8 cellular contexts compared by ENCODE assay signal in genomic region chr5:151068571-151069197, GRCh38.
DNase-seq lines count a peak whose midpoint lies in the region; ATAC-seq and TF ChIP-seq lines count a peak whose summit lies in the region.

No MANE protein-coding gene starts in this region.

- no peak for TF ChIP-seq POLR2A in erythroblast (IDR thresholded peaks at IDR 0.05; ENCODE audit: low read length)

- peak overlapping the region; percentile 85 for H3K27ac ChIP-seq in parathyroid adenoma

- peaks cover 2% of the 10 kb centered on the region for H3K36me3 Mint-ChIP-seq in activated naive CD8-positive, alpha-beta T cell

- TF ChIP-seq CTCF in AG10803 (conservative IDR thresholded peaks at IDR 0.05; ENCODE audit: low read length), result no peak
- no peak for TF ChIP-seq CTCF in parathyroid adenoma (IDR thresholded peaks at IDR 0.05)

- peaks cover 84% of the 10 kb centered on the region for H3K4me1 Mint-ChIP-seq in activated naive CD8-positive, alpha-beta T cell (ENCODE audit: low read depth)

- H2AFZ ChIP-seq in parathyroid adenoma, result peak overlapping the region; percentile 20

- DNase-seq in AG10803 (ENCODE audit: low read depth), result peak; percentile 38
- DNase-seq in RKO (ENCODE audit: low spot score), result no peak
- no peak for DNase-seq in D341Med (ENCODE audit: low spot score)
- DNase-seq in erythroblast (lab: John Stamatoyannopoulos, UW), result no peak

- H3K4me3 ChIP-seq in AG10803 (ENCODE audit: low read length) (no peak overlapping the region), parathyroid adenoma (ENCODE audit: low read depth, low read length) (no peak overlapping the region)

- H3K27me3 Mint-ChIP-seq in activated naive CD8-positive, alpha-beta T cell, result no peaks in the 10 kb centered on the region

- no peaks in the 10 kb centered on the region for H3K27me3 ChIP-seq in parathyroid adenoma (ENCODE audit: control insufficient read depth, insufficient read depth, low read length)

- peaks cover 69% of the 10 kb centered on the region for H3K79me2 ChIP-seq in parathyroid adenoma

- peak; percentile 72 for ATAC-seq in GM18907 (IDR thresholded peaks at IDR 0.05; ENCODE audit: unreplicated experiment)
- peak; percentile 43 for ATAC-seq in HG03097 (IDR thresholded peaks at IDR 0.05; ENCODE audit: low FRiP score, unreplicated experiment)

- peak overlapping the region; percentile 92 for H3K27ac Mint-ChIP-seq in activated naive CD8-positive, alpha-beta T cell

- peaks cover 66% of the 10 kb centered on the region for H3K4me1 ChIP-seq in parathyroid adenoma

- no peak overlapping the region for H3K4me2 ChIP-seq in parathyroid adenoma (ENCODE audit: low read length)

- no peaks in the 10 kb centered on the region for H3K36me3 ChIP-seq in parathyroid adenoma (ENCODE audit: control insufficient read depth, insufficient read depth, low read length)

- H3K9me3 ChIP-seq in parathyroid adenoma (ENCODE audit: control insufficient read depth, low read length), result no peaks in the 10 kb centered on the region

- no peaks in the 10 kb centered on the region for H3K9me3 Mint-ChIP-seq in activated naive CD8-positive, alpha-beta T cell (ENCODE audit: low read depth)

- H3K4me3 Mint-ChIP-seq in activated naive CD8-positive, alpha-beta T cell, result peak overlapping the region; percentile 70

- H3K9ac ChIP-seq in parathyroid adenoma, result no peak overlapping the region
